Comparison of ENCODE assay signal across 19 cellular contexts in the genomic region with DNA sequence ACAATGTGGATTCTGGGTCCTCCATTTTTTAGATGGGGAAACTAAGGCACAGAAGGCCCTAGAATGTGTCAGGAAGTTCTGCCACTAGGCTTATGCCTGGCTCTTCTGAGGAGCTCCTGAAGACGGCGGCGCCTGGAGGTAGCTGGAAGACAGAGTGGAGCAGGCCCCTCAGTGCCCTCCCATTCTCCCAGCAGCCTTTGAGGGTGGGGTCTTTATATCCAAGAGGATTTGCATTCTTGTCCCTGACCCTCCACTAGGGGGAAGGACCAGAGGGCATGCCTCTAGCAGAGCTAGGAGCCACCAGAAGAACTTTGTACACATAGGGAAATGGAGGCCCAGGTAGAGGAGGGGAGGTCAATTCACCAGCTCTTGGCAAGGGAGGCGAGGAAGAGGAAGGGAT. TPM values are rescaled to one million over a fixed set of nuclear protein-coding genes. Genes with fewer than 3 reads are reported as not detected.
A peak's percentile ranks its signal among the peaks of the same experiment; 100 is the strongest.
DNase-seq lines count a peak whose midpoint lies in the region; ATAC-seq and TF ChIP-seq lines count a peak whose summit lies in the region.
"Had no signal": no experiment of that assay in that cellular context is flagged by ENCODE, and none has a peak within 500 bp of the region (broad histone marks: within the 10 kb centered on the region; RNA-seq: fewer than 3 reads in every experiment).

No MANE protein-coding gene starts in this region.

- ATAC-seq in WTC11 = peak; percentile 84
- ATAC-seq in GM18520 (IDR thresholded peaks at IDR 0.05; ENCODE audit: unreplicated experiment) = no peak
- no peak for ATAC-seq in HG02981 (IDR thresholded peaks at IDR 0.05; ENCODE audit: unreplicated experiment)

- CTCF ChIA-PET in WTC11 (lab: Charles Lee) = interaction anchor here (0.5 to 2.8 kb wide), 10 partner anchors 9 to 532 kb away, joined by 3 to 28 read pairs (median 4); a partner anchor contains a TSS

- no peak for TF ChIP-seq CTCF in WTC11 (IDR thresholded peaks at IDR 0.05)

- peaks cover 9% of the 10 kb centered on the region; the same call in 1 of the 2 replicates for H3K27me3 ChIP-seq in H7 (ENCODE audit: control insufficient read depth, insufficient read depth, low read length)

- no peaks in the 10 kb centered on the region for H3K9me3 Mint-ChIP-seq in WTC11

- H3K36me3 ChIP-seq in H7 (replicated peaks; ENCODE audit: control insufficient read depth, insufficient read depth, low read length) = no peaks in the 10 kb centered on the region
- H3K36me3 ChIP-seq: BE2C had no signal

- H3K27me3 Mint-ChIP-seq in WTC11 (ENCODE audit: low read depth) = no peaks in the 10 kb centered on the region

- no peaks in the 10 kb centered on the region for H3K36me3 Mint-ChIP-seq in WTC11
- H3K36me3 Mint-ChIP-seq: CD4-positive, CD25-positive, alpha-beta regulatory T cell; CD8-positive, alpha-beta memory T cell had no signal

- POLR2A ChIA-PET in WTC11 (lab: Charles Lee) = no interaction called here

- 0 out of 2 replicates have a peak, but pooled peaks cover 3% of the 10 kb centered on the region for H3K4me1 Mint-ChIP-seq in WTC11
- H3K4me1 Mint-ChIP-seq: CD8-positive, alpha-beta memory T cell had no signal

- H3K4me3 ChIP-seq in H7 (ENCODE audit: insufficient read depth, low read depth, low read length) = no peak overlapping the region

- H3K27ac Mint-ChIP-seq in WTC11 = no peak overlapping the region
- H3K27ac Mint-ChIP-seq: CD8-positive, alpha-beta memory T cell had no signal

- H3K4me3 Mint-ChIP-seq in WTC11 = no peak overlapping the region
- H3K4me3 Mint-ChIP-seq: CD4-positive, CD25-positive, alpha-beta regulatory T cell; CD8-positive, alpha-beta memory T cell had no signal

- DNase-seq in H7 (peak; percentile 76), WTC11 (ENCODE audit: low spot score) (no peak), iPS-NIHi11 (ENCODE audit: low spot score) (peak; percentile 45), retina (no peak)
- DNase-seq in activated CD8-positive, alpha-beta memory T cell treated with anti-CD3 and anti-CD28 coated beads, Interleukin-2, amount 50 U/mL, for 48 hours = no peak
- DNase-seq: ACHN; BE2C; C1 segment of cervical spinal cord; CD4-positive, CD25-positive, alpha-beta regulatory T cell; CD8-positive, alpha-beta memory T cell; COR-L47; DMS 273 treated with DMSO at 0.1 percent for 48 hours; DMS53; DND-41; EL; KG1 had no signal

TF ChIP-seq in WTC11, 78 proteins besides CTCF, POLR2A, EP300 and RAD21:
- no peak for TF ChIP-seq ZNF232 (CRISPR knock-in tag; IDR thresholded peaks at IDR 0.05)
- TF ChIP-seq, protein P1, sequence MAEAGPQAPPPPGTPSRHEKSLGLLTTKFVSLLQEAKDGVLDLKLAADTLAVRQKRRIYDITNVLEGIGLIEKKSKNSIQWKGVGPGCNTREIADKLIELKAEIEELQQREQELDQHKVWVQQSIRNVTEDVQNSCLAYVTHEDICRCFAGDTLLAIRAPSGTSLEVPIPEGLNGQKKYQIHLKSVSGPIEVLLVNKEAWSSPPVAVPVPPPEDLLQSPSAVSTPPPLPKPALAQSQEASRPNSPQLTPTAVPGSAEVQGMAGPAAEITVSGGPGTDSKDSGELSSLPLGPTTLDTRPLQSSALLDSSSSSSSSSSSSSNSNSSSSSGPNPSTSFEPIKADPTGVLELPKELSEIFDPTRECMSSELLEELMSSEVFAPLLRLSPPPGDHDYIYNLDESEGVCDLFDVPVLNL (CRISPR knock-in tag; IDR thresholded peaks at IDR 0.05; ENCODE audit: borderline replicate concordance, low read depth) = no peak
- TF ChIP-seq GTF2I (CRISPR knock-in tag; conservative IDR thresholded peaks at IDR 0.05) = no peak

RNA-seq across cellular contexts. Expression of a gene that starts 9.4 kb away (rescaled TPM):
- total RNA-seq in H7 (2014; rRNA removed; shearing (Covaris generic)) = 1.4 and 2.5 TPM in 2 replicates
- total RNA-seq in WTC11 (2021) = 7.7 to 10.6 TPM (median 9.0 TPM) in 3 replicates

RNA-seq across cellular contexts. Expression of a gene that starts 48.1 kb away (rescaled TPM):
- 68.2 and 82.8 TPM in 2 replicates for total RNA-seq in H7 (2014; rRNA removed; shearing (Covaris generic))
- 99.9 to 113 TPM (median 105 TPM) in 3 replicates for total RNA-seq in WTC11 (2021)

RNA-seq across cellular contexts. Expression of a gene that starts 55.3 kb away (rescaled TPM):
- not detected in 2 replicates for total RNA-seq in H7 (2014; rRNA removed; shearing (Covaris generic))
- 0.27 to 0.37 TPM (median 0.28 TPM) in 3 replicates for total RNA-seq in WTC11 (2021)
- total RNA-seq: HT-29 had no signal

Comparison
In these comparisons a context has a peak if more than half of its experiments do, and no peak if none do; other contexts are left out.
1. DNase-seq: peak in H7 (single experiment) and iPS-NIHi11 (single experiment); none in WTC11 (single experiment), retina (single experiment) and activated CD8-positive, alpha-beta memory T cell treated with anti-CD3 and anti-CD28 coated beads, Interleukin-2, amount 50 U/mL, for 48 hours (single experiment).